Comparison of ENCODE assay signal across 9 cellular contexts in genomic region chr12:116880213-116880816, GRCh38. TPM values are rescaled to one million over a fixed set of nuclear protein-coding genes. Genes with fewer than 3 reads are reported as not detected.
DNase-seq lines count a peak whose midpoint lies in the region; ATAC-seq and TF ChIP-seq lines count a peak whose summit lies in the region.
"Had no signal": no experiment of that assay in that cellular context is flagged by ENCODE, and none has a peak within 500 bp of the region (broad histone marks: within the 10 kb centered on the region; RNA-seq: fewer than 3 reads in every experiment).

No MANE protein-coding gene starts in this region.

- intact Hi-C loops in left ventricle myocardium inferior (cut with micrococcal nuclease), result no loop called here
- intact Hi-C loops in left cardiac atrium (cut with DNase I), result no loop called here
- intact Hi-C loops in activated CD8-positive, alpha-beta T cell treated with anti-CD3 and anti-CD28 coated beads for 36 hours (cut with micrococcal nuclease), result no loop called here

- H3K4me3 ChIP-seq in left ventricle myocardium inferior (peak overlapping the region; percentile 63), iPS-18a (ENCODE audit: low read length) (peak overlapping the region; percentile 75), upper lobe of left lung (peak overlapping the region in 3 of 4 donors; percentile 35 to 41 (median 40))

- H3K9me3 ChIP-seq in left ventricle myocardium inferior (replicated peaks), result no peaks in the 10 kb centered on the region
- no peaks in the 10 kb centered on the region for H3K9me3 ChIP-seq in iPS-18a (ENCODE audit: control insufficient read depth, low read depth, low read length)
- H3K9me3 ChIP-seq in upper lobe of left lung, result no peaks in the 10 kb centered on the region

- no peak for TF ChIP-seq CTCF in left ventricle myocardium inferior (IDR thresholded peaks at IDR 0.05; ENCODE audit: borderline replicate concordance)
- TF ChIP-seq CTCF in activated CD8-positive, alpha-beta T cell treated with anti-CD3 and anti-CD28 coated beads for 36 hours (IDR thresholded peaks at IDR 0.05), result no peak
- no peak for TF ChIP-seq CTCF in upper lobe of left lung (IDR thresholded peaks at IDR 0.05)

- no peak overlapping the region for H3K27ac ChIP-seq in left ventricle myocardium inferior (replicated peaks)
- H3K27ac ChIP-seq in iPS-18a (ENCODE audit: low read length), result no peak overlapping the region
- H3K27ac ChIP-seq in upper lobe of left lung, result no peak overlapping the region

- H3K4me1 ChIP-seq in left ventricle myocardium inferior (peaks cover 44% of the 10 kb centered on the region), iPS-18a (ENCODE audit: control insufficient read depth, low read depth, low read length) (peaks cover 29% of the 10 kb centered on the region), upper lobe of left lung (peaks cover 31 to 45% (median 37%) of the 10 kb centered on the region in 4 donors)

- H3K9ac ChIP-seq in iPS-18a (ENCODE audit: low read length), result peak overlapping the region; percentile 40

- 3 to 4% methylated on average over 21 of the region's 21 CpGs for WGBS in upper lobe of left lung, 2 donors

- H3K4me1 Mint-ChIP-seq in activated CD8-positive, alpha-beta T cell treated with anti-CD3 and anti-CD28 coated beads for 36 hours (ENCODE audit: low read depth), result peaks cover 24% of the 10 kb centered on the region

- POLR2A ChIA-PET in activated CD8-positive, alpha-beta T cell treated with anti-CD3 and anti-CD28 coated beads for 36 hours (lab: Charles Lee), result interaction anchor here (1.5 kb wide), 1 partner anchor 13 kb away, joined by 3 read pairs; no protein-coding TSS in a partner anchor

- TF ChIP-seq EP300 in upper lobe of left lung (IDR thresholded peaks at IDR 0.05), result no peak

- ATAC-seq in left cardiac atrium (no peak), upper lobe of left lung (ENCODE audit: low FRiP score in 2 of 2) (no peak), GM21367 (IDR thresholded peaks at IDR 0.05; ENCODE audit: unreplicated experiment) (no peak)
- no peak for ATAC-seq in activated CD8-positive, alpha-beta T cell treated with anti-CD3 and anti-CD28 coated beads for 36 hours

- no peak for TF ChIP-seq POLR2A in upper lobe of left lung (IDR thresholded peaks at IDR 0.05)

- peak overlapping the region; percentile 69 for H3K4me3 Mint-ChIP-seq in activated CD8-positive, alpha-beta T cell treated with anti-CD3 and anti-CD28 coated beads for 36 hours

- H3K27me3 Mint-ChIP-seq in activated CD8-positive, alpha-beta T cell treated with anti-CD3 and anti-CD28 coated beads for 36 hours, result peaks cover 67% of the 10 kb centered on the region

- no peaks in the 10 kb centered on the region for H3K9me3 Mint-ChIP-seq in activated CD8-positive, alpha-beta T cell treated with anti-CD3 and anti-CD28 coated beads for 36 hours

- H3K27ac Mint-ChIP-seq in activated CD8-positive, alpha-beta T cell treated with anti-CD3 and anti-CD28 coated beads for 36 hours, result no peak overlapping the region

- DNase-seq in left ventricle myocardium inferior, result no peak
- DNase-seq in left cardiac atrium, result no peak
- no peak for DNase-seq in activated CD8-positive, alpha-beta T cell treated with anti-CD3 and anti-CD28 coated beads for 36 hours
- no peak for DNase-seq in upper lobe of left lung
- no peak for DNase-seq in NCI-H1694 treated with DMSO at 0.1 percent for 48 hours (lab: John Stamatoyannopoulos, UW)
- no peak for DNase-seq in 8988T

- no peaks in the 10 kb centered on the region for H3K36me3 Mint-ChIP-seq in activated CD8-positive, alpha-beta T cell treated with anti-CD3 and anti-CD28 coated beads for 36 hours (ENCODE audit: low read depth)

- peaks cover 92% of the 10 kb centered on the region for H3K27me3 ChIP-seq in left ventricle myocardium inferior (ENCODE audit: low read depth)
- H3K27me3 ChIP-seq in iPS-18a (ENCODE audit: control insufficient read depth, insufficient read depth, low read length), result peaks cover 88% of the 10 kb centered on the region
- H3K27me3 ChIP-seq in upper lobe of left lung, result peaks cover 0 to 54% (median 28%) of the 10 kb centered on the region in 4 donors

- CTCF ChIA-PET in activated CD8-positive, alpha-beta T cell treated with anti-CD3 and anti-CD28 coated beads for 36 hours (lab: Charles Lee), result interaction anchor here (1.0 to 2.3 kb wide), 5 partner anchors 12 to 177 kb away, joined by 3 to 9 read pairs (median 3); no protein-coding TSS in a partner anchor

- H3K36me3 ChIP-seq in left ventricle myocardium inferior, result no peaks in the 10 kb centered on the region
- no peaks in the 10 kb centered on the region for H3K36me3 ChIP-seq in iPS-18a (ENCODE audit: control insufficient read depth, low read depth, low read length)
- H3K36me3 ChIP-seq in upper lobe of left lung, result no peaks in the 10 kb centered on the region

RNA-seq across cellular contexts. Expression of gene HRK, which starts 0.9 kb away (rescaled TPM):
- 0.77 TPM for total RNA-seq in left ventricle myocardium inferior
- total RNA-seq in left cardiac atrium, result under 1 TPM; 0.05 to 0.09 TPM
- not detected for total RNA-seq in activated CD8-positive, alpha-beta T cell treated with anti-CD3 and anti-CD28 coated beads for 36 hours
- under 1 TPM in 3 of 6 donors, not detected in 3; 0.06 to 0.33 (median 0.13) TPM for total RNA-seq in upper lobe of left lung
- total RNA-seq: bronchial epithelial cell had no signal

RNA-seq across cellular contexts. Expression of gene FBXW8, which starts 30.4 kb away (rescaled TPM):
- total RNA-seq in left ventricle myocardium inferior (8.5 TPM), left cardiac atrium (1 to 10 TPM; 6.5 to 8.9 TPM), upper lobe of left lung (10 to 100 TPM; 14.7 to 52.4 (median 18.6) TPM)
- total RNA-seq in activated CD8-positive, alpha-beta T cell treated with anti-CD3 and anti-CD28 coated beads for 36 hours, result 1 to 10 TPM; 7.0 to 8.5 TPM
